ENCODE assay signal across 17 cellular contexts in genomic region chr11:118005224-118006152, GRCh38. TPM values are rescaled to one million over a fixed set of nuclear protein-coding genes. Genes with fewer than 3 reads are reported as not detected.
A peak's percentile ranks its signal among the peaks of the same experiment; 100 is the strongest.
DNase-seq lines count a peak whose midpoint lies in the region; ATAC-seq, FAIRE-seq and TF ChIP-seq lines count a peak whose summit lies in the region.
"Had no signal": no experiment of that assay in that cellular context is flagged by ENCODE, and none has a peak within 500 bp of the region (broad histone marks: within the 10 kb centered on the region; RNA-seq: fewer than 3 reads in every experiment).

No MANE protein-coding gene starts in this region.

- peaks cover 0 to 7% (median 2%) of the 10 kb centered on the region in 7 donors for H3K9me3 Mint-ChIP-seq in CD4-positive, CD25-positive, alpha-beta regulatory T cell
- peaks cover 8% of the 10 kb centered on the region for H3K9me3 Mint-ChIP-seq in activated CD4-positive, alpha-beta memory T cell treated with anti-CD3 and anti-CD28 coated beads for 36 hours

- peaks cover 14% of the 10 kb centered on the region for H3K36me3 Mint-ChIP-seq in CD4-positive, CD25-positive, alpha-beta regulatory T cell
- H3K36me3 Mint-ChIP-seq in activated CD4-positive, alpha-beta memory T cell treated with anti-CD3 and anti-CD28 coated beads for 36 hours = peaks cover 17% of the 10 kb centered on the region

- peaks cover 100% of the 10 kb centered on the region for H3K4me1 ChIP-seq in CD4-positive, CD25-positive, alpha-beta regulatory T cell (ENCODE audit: control insufficient read depth, insufficient read depth, low read length, poor library complexity, severe bottlenecking)
- no peaks in the 10 kb centered on the region for H3K4me1 ChIP-seq in pancreas
- H3K4me1 ChIP-seq: thyroid gland had no signal

- no peak overlapping the region for H3K4me3 ChIP-seq in CD4-positive, CD25-positive, alpha-beta regulatory T cell (ENCODE audit: low read depth, low read length)
- no peak overlapping the region for H3K4me3 ChIP-seq in pancreas
- H3K4me3 ChIP-seq: BLaER1, colonic mucosa, esophagus squamous epithelium, GM12878, heart right ventricle, thyroid gland had no signal

- ATAC-seq in CD4-positive, CD25-positive, alpha-beta regulatory T cell (ENCODE audit: low read depth in 2 of 2) = no peak
- no peak for ATAC-seq in left lobe of liver
- no peak for ATAC-seq in pancreas
- no peak for ATAC-seq in HG03378 (IDR thresholded peaks at IDR 0.05; ENCODE audit: unreplicated experiment)
- no peak for ATAC-seq in GM19351 (IDR thresholded peaks at IDR 0.05; ENCODE audit: unreplicated experiment)
- ATAC-seq: heart right ventricle had no signal

- H3K9me3 ChIP-seq in CD4-positive, CD25-positive, alpha-beta regulatory T cell (ENCODE audit: control insufficient read depth in 2 of 2, low read length in 2 of 2) = peaks cover 0 to 5% of the 10 kb centered on the region in 2 experiments
- no peaks in the 10 kb centered on the region for H3K9me3 ChIP-seq in pancreas
- H3K9me3 ChIP-seq: BLaER1, colonic mucosa, esophagus squamous epithelium, thyroid gland had no signal

- 73 to 81% methylated on average over 12 of the region's 12 CpGs for WGBS in pancreas, 2 donors

- peaks cover 4% of the 10 kb centered on the region for H3K36me3 ChIP-seq in CD4-positive, CD25-positive, alpha-beta regulatory T cell (ENCODE audit: control insufficient read depth, insufficient read depth, low read length)
- no peaks in the 10 kb centered on the region for H3K36me3 ChIP-seq in pancreas
- H3K36me3 ChIP-seq: BLaER1, colonic mucosa, esophagus squamous epithelium, thyroid gland had no signal

- TF ChIP-seq CTCF in GM12873 (IDR thresholded peaks at IDR 0.05; ENCODE audit: insufficient read depth, low read depth, low read length, missing control alignments) = peak; percentile 20
- TF ChIP-seq CTCF in pancreas (IDR thresholded peaks at IDR 0.05) = no peak
- no peak for TF ChIP-seq CTCF in GM20000 (IDR thresholded peaks at IDR 0.05; ENCODE audit: extremely low read depth, missing control alignments)

- peak overlapping the region; percentile 83 for H3K27ac ChIP-seq in CD4-positive, CD25-positive, alpha-beta regulatory T cell (ENCODE audit: insufficient read depth, low read length, poor library complexity, severe bottlenecking)
- H3K27ac ChIP-seq in pancreas = no peak overlapping the region
- H3K27ac ChIP-seq: BLaER1, colonic mucosa, thyroid gland had no signal

- H3K27ac Mint-ChIP-seq in CD4-positive, CD25-positive, alpha-beta regulatory T cell = peak overlapping the region; percentile 93 to 100 (median 93)
- H3K27ac Mint-ChIP-seq in activated CD4-positive, alpha-beta memory T cell treated with anti-CD3 and anti-CD28 coated beads for 36 hours = peak overlapping the region; percentile 99

- peaks cover 37 to 100% (median 86%) of the 10 kb centered on the region in 4 donors for H3K4me1 Mint-ChIP-seq in CD4-positive, CD25-positive, alpha-beta regulatory T cell
- H3K4me1 Mint-ChIP-seq in activated CD4-positive, alpha-beta memory T cell treated with anti-CD3 and anti-CD28 coated beads for 36 hours (ENCODE audit: low read depth) = peaks cover 95% of the 10 kb centered on the region

- H3K27me3 Mint-ChIP-seq in CD4-positive, CD25-positive, alpha-beta regulatory T cell = no peaks in the 10 kb centered on the region
- H3K27me3 Mint-ChIP-seq in activated CD4-positive, alpha-beta memory T cell treated with anti-CD3 and anti-CD28 coated beads for 36 hours = no peaks in the 10 kb centered on the region

- intact Hi-C loops in activated CD4-positive, alpha-beta memory T cell treated with anti-CD3 and anti-CD28 coated beads for 36 hours (cut with micrococcal nuclease) = loop anchor here (10.0 kb wide), 1 partner anchor 239 kb away; no protein-coding TSS in a partner anchor
- intact Hi-C loops in pancreas (cut with DNase I) = no loop called here

- FAIRE-seq in pancreas (lab: Jason Lieb, UNC) = no peak
- FAIRE-seq: GM12878 had no signal

- no peak for DNase-seq in CD4-positive, CD25-positive, alpha-beta regulatory T cell
- DNase-seq in activated CD4-positive, alpha-beta memory T cell treated with anti-CD3 and anti-CD28 coated beads for 36 hours = no peak
- peak; percentile 37 for DNase-seq in left lobe of liver (ENCODE audit: low spot score)
- no peak for DNase-seq in pancreas
- DNase-seq in GM20000 (ENCODE audit: low spot score) = no peak
- DNase-seq: esophagus squamous epithelium, heart right ventricle, kidney glomerular epithelial cell, NCI-H2081, NCI-H526 treated with DMSO at 0.1 percent for 48 hours, thyroid gland had no signal

- CTCF ChIA-PET in activated CD4-positive, alpha-beta memory T cell treated with anti-CD3 and anti-CD28 coated beads for 36 hours (lab: Charles Lee) = interaction anchor here (1.0 to 4.7 kb wide), 5 partner anchors 15 to 198 kb away, joined by 3 to 19 read pairs (median 3); no protein-coding TSS in a partner anchor

- POLR2A ChIA-PET in activated CD4-positive, alpha-beta memory T cell treated with anti-CD3 and anti-CD28 coated beads for 36 hours (lab: Charles Lee) = interaction anchor here (1.0 to 12.0 kb wide), 3 partner anchors 18 to 54 kb away, joined by 3 to 265 read pairs (median 3); partner anchors contain the start of gene IL10RA

- H3K4me3 Mint-ChIP-seq in CD4-positive, CD25-positive, alpha-beta regulatory T cell = peak overlapping the region; percentile 10 to 82 (median 72)
- H3K4me3 Mint-ChIP-seq in activated CD4-positive, alpha-beta memory T cell treated with anti-CD3 and anti-CD28 coated beads for 36 hours = no peak overlapping the region

- no peaks in the 10 kb centered on the region for H3K27me3 ChIP-seq in CD4-positive, CD25-positive, alpha-beta regulatory T cell (ENCODE audit: control insufficient read depth, insufficient read depth, low read length)
- no peaks in the 10 kb centered on the region for H3K27me3 ChIP-seq in pancreas
- H3K27me3 ChIP-seq: BLaER1, colonic mucosa, thyroid gland had no signal

RNA-seq across cellular contexts. Expression of gene IL10RA, which starts 19.3 kb away (rescaled TPM):
- 661 TPM for total RNA-seq in CD4-positive, CD25-positive, alpha-beta regulatory T cell
- 100 to 1,000 TPM; 572 to 666 (median 631) TPM for polyA plus RNA-seq in CD4-positive, CD25-positive, alpha-beta regulatory T cell
- total RNA-seq in activated CD4-positive, alpha-beta memory T cell treated with anti-CD3 and anti-CD28 coated beads for 36 hours = 100 to 1,000 TPM; 114 to 117 TPM
- total RNA-seq in left lobe of liver (7.8 TPM), pancreas (10 to 100 TPM in 1 of 6 donors, 1 to 10 TPM in 3, under 1 TPM in 2; 0.60 to 15.5 (median 4.0) TPM)
- polyA plus RNA-seq in pancreas = 1 to 10 TPM; 1.8 to 2.4 TPM

Comparison
In these comparisons a context has a peak if more than half of its experiments do, and no peak if none do; other contexts are left out.
1. RNA of gene IL10RA, which starts 19.3 kb away (total RNA-seq): 661 TPM in CD4-positive, CD25-positive, alpha-beta regulatory T cell (single experiment) and 114 to 117 TPM in activated CD4-positive, alpha-beta memory T cell treated with anti-CD3 and anti-CD28 coated beads for 36 hours; 7.8 TPM in left lobe of liver (single experiment) and 0.60 to 15.5 TPM in pancreas; every median in the first group is over 4 times any median in the second.